In the genomic region with DNA sequence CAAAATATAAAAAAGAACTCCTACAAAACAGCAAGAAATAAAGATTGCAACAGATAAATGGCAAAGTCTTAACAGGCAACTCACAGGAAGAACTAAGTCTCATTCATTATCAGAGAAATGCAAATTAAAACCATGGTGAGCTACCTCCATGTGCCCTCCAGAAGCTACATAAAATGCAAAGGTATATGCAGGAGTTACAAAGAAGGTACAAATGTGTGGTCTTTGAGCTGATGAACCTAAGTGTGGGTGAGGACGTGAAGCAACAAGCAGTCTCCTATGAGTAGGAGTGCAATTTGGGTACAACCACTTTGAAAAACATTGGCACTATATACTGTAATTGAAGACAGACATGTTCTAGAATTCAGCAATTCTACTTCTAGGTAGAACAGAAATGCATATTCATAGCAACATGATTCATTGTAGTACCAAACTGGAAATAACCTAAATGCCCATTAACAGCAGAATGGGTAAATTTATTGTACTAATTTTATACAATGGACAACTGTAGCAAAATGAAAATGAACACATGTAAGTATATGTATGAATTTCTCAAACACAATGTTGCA, we compare ENCODE assay signal across 29 cellular contexts.
DNase-seq lines count a peak whose midpoint lies in the region; ATAC-seq and TF ChIP-seq lines count a peak whose summit lies in the region.
"Had no signal": no experiment of that assay in that cellular context is flagged by ENCODE, and none has a peak within 500 bp of the region (broad histone marks: within the 10 kb centered on the region; RNA-seq: fewer than 3 reads in every experiment).

No MANE protein-coding gene starts in this region.

- no peak overlapping the region for H3K4me3 Mint-ChIP-seq in activated T-helper 17 cell treated with anti-CD3 and anti-CD28 coated beads, Interleukin-2, amount 50 U/mL, for 72 hours
- H3K4me3 Mint-ChIP-seq: activated CD8-positive, alpha-beta T cell treated with anti-CD3 and anti-CD28 coated beads for 36 hours; naive thymus-derived CD8-positive, alpha-beta T cell; T-cell had no signal

- H3K27me3 ChIP-seq in DOHH2 (ENCODE audit: control insufficient read depth, low read length) = no peaks in the 10 kb centered on the region; the same call in 1 of the 2 replicates
- H3K27me3 ChIP-seq: BLaER1, upper lobe of left lung had no signal

- H3K36me3 Mint-ChIP-seq in activated T-helper 17 cell treated with anti-CD3 and anti-CD28 coated beads, Interleukin-2, amount 50 U/mL, for 72 hours (ENCODE audit: low read depth) = no peaks in the 10 kb centered on the region
- H3K36me3 Mint-ChIP-seq: naive thymus-derived CD8-positive, alpha-beta T cell; T-cell had no signal

- no peaks in the 10 kb centered on the region for H3K9me2 ChIP-seq in DOHH2 (replicated peaks; ENCODE audit: control insufficient read depth, low read length)

- H3K27ac ChIP-seq in DOHH2 (ENCODE audit: low read depth, low read length) = no peak overlapping the region
- H3K27ac ChIP-seq: BLaER1, left ventricle myocardium inferior, upper lobe of left lung had no signal

- no peaks in the 10 kb centered on the region for H4K20me1 ChIP-seq in DOHH2 (ENCODE audit: control insufficient read depth, insufficient read depth, low read depth, low read length)
- H4K20me1 ChIP-seq: BLaER1 had no signal

- H3K4me2 ChIP-seq in DOHH2 (ENCODE audit: low read length) = peak overlapping the region; percentile 32; the same call in 1 of the 2 replicates

- no peak for TF ChIP-seq CTCF in DOHH2 (IDR thresholded peaks at IDR 0.05; ENCODE audit: low read depth, low read length, poor library complexity, severe bottlenecking)

- no peaks in the 10 kb centered on the region for H3K79me2 ChIP-seq in DOHH2 (ENCODE audit: control insufficient read depth, low read length)

- H3K27me3 Mint-ChIP-seq in activated T-helper 17 cell treated with anti-CD3 and anti-CD28 coated beads, Interleukin-2, amount 50 U/mL, for 72 hours = peaks cover 16% of the 10 kb centered on the region

- no peaks in the 10 kb centered on the region for H3F3A ChIP-seq in DOHH2 (ENCODE audit: control insufficient read depth, insufficient read depth)

- H3K4me3 ChIP-seq in DOHH2 (ENCODE audit: low read length) = no peak overlapping the region
- H3K4me3 ChIP-seq: BLaER1, left ventricle myocardium inferior, upper lobe of left lung had no signal

- ATAC-seq in GM18867 (IDR thresholded peaks at IDR 0.05; ENCODE audit: unreplicated experiment) (peak; percentile 58), HG02798 (IDR thresholded peaks at IDR 0.05; ENCODE audit: poor library complexity, unreplicated experiment) (peak; percentile 60), GM19452 (IDR thresholded peaks at IDR 0.05; ENCODE audit: unreplicated experiment) (no peak), HG02852 (IDR thresholded peaks at IDR 0.05; ENCODE audit: unreplicated experiment) (no peak)
- peak; percentile 48 for ATAC-seq in activated T-helper 17 cell treated with anti-CD3 and anti-CD28 coated beads, Interleukin-2, amount 50 U/mL, for 72 hours (replicated peaks)
- no peak for ATAC-seq in stimulated activated naive CD8-positive, alpha-beta T cell treated with anti-CD3 and anti-CD28 coated beads, Interleukin-15, Interleukin-2, amounts not matched to agents 100 U/mL and 50 U/mL, for 24 hours
- ATAC-seq: activated CD8-positive, alpha-beta T cell treated with anti-CD3 and anti-CD28 coated beads for 36 hours; naive thymus-derived CD8-positive, alpha-beta T cell; Panc1; T-cell had no signal

- H3K9me3 ChIP-seq in DOHH2 (ENCODE audit: control insufficient read depth, insufficient read depth, low read length) = no peaks in the 10 kb centered on the region
- H3K9me3 ChIP-seq: BLaER1, left ventricle myocardium inferior, upper lobe of left lung had no signal

- peaks cover 16% of the 10 kb centered on the region for H3K4me1 ChIP-seq in DOHH2 (ENCODE audit: control insufficient read depth, low read length)
- H3K4me1 ChIP-seq: left ventricle myocardium inferior, upper lobe of left lung had no signal

- DNase-seq in iPS-NIHi7 (ENCODE audit: extremely low spot score) = no peak
- DNase-seq in stimulated activated naive CD8-positive, alpha-beta T cell treated with anti-CD3 and anti-CD28 coated beads, Interleukin-15, Interleukin-2, amounts not matched to agents 100 U/mL and 50 U/mL, for 24 hours = no peak
- DNase-seq: ACHN; activated CD4-positive, CD25-positive, alpha-beta regulatory T cell treated with anti-CD3 and anti-CD28 coated beads, Interleukin-2, amount 50 U/mL, for 72 hours; activated CD8-positive, alpha-beta T cell treated with anti-CD3 and anti-CD28 coated beads for 36 hours; activated naive CD4-positive, alpha-beta T cell; COR-L47; effector memory CD4-positive, alpha-beta T cell; H7; hippocampal formation; Kasumi-1; left ventricle myocardium inferior; naive thymus-derived CD8-positive, alpha-beta T cell; NCI-H1694 treated with DMSO at 0.1 percent for 48 hours; NCI-H2171 treated with DMSO at 0.1 percent for 48 hours; NCI-H524 treated with DMSO at 0.1 percent for 48 hours; occipital lobe; SIG-M5; stimulated activated CD8-positive, alpha-beta memory T cell treated with anti-CD3 and anti-CD28 coated beads, Interleukin-4, amount 100 ng/mL, for 48 hours; T-cell; upper lobe of left lung had no signal

- no peaks in the 10 kb centered on the region for H3K9me3 Mint-ChIP-seq in activated T-helper 17 cell treated with anti-CD3 and anti-CD28 coated beads, Interleukin-2, amount 50 U/mL, for 72 hours
- H3K9me3 Mint-ChIP-seq: activated CD8-positive, alpha-beta T cell treated with anti-CD3 and anti-CD28 coated beads for 36 hours; naive thymus-derived CD8-positive, alpha-beta T cell; T-cell had no signal

- H3K4me1 Mint-ChIP-seq in activated T-helper 17 cell treated with anti-CD3 and anti-CD28 coated beads, Interleukin-2, amount 50 U/mL, for 72 hours = no peaks in the 10 kb centered on the region
- H3K4me1 Mint-ChIP-seq: naive thymus-derived CD8-positive, alpha-beta T cell; T-cell had no signal

- no peak overlapping the region for H3K27ac Mint-ChIP-seq in activated T-helper 17 cell treated with anti-CD3 and anti-CD28 coated beads, Interleukin-2, amount 50 U/mL, for 72 hours
- H3K27ac Mint-ChIP-seq: activated CD8-positive, alpha-beta T cell treated with anti-CD3 and anti-CD28 coated beads for 36 hours; naive thymus-derived CD8-positive, alpha-beta T cell; T-cell had no signal

- no peaks in the 10 kb centered on the region for H3K36me3 ChIP-seq in DOHH2 (ENCODE audit: control insufficient read depth, low read length)
- H3K36me3 ChIP-seq: BLaER1, left ventricle myocardium inferior, upper lobe of left lung had no signal

Comparison
In these comparisons a context has a peak if more than half of its experiments do, and no peak if none do; other contexts are left out.
1. ATAC-seq: peak in GM18867 (single experiment), HG02798 (single experiment) and activated T-helper 17 cell treated with anti-CD3 and anti-CD28 coated beads, Interleukin-2, amount 50 U/mL, for 72 hours (single experiment); none in GM19452 (single experiment), stimulated activated naive CD8-positive, alpha-beta T cell treated with anti-CD3 and anti-CD28 coated beads, Interleukin-15, Interleukin-2, amounts not matched to agents 100 U/mL and 50 U/mL, for 24 hours (single experiment) and HG02852 (single experiment).